Comparison of ENCODE assay signal across 11 cellular contexts in the genomic region with DNA sequence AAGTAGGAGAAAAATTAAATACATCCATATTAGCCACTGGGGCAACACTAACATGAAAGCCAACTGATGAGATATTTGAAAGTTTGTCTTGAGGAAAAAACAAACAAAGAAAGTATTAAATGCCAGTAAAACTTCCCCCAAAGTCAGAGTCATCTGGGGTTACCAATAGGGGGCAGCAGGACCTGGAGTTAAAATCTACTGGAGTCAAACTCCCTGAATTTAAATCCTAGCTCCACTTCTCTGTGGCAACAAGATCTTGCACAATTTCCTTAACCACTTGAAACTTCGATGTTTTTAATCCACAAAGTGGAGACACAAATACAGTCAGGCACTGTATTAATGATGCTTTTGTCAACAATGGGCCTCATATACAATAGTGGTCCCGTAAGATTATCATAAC. TPM values are rescaled to one million over a fixed set of nuclear protein-coding genes. Genes with fewer than 3 reads are reported as not detected.
DNase-seq lines count a peak whose midpoint lies in the region; ATAC-seq, FAIRE-seq and TF ChIP-seq lines count a peak whose summit lies in the region.
"Had no signal": no experiment of that assay in that cellular context is flagged by ENCODE, and none has a peak within 500 bp of the region (broad histone marks: within the 10 kb centered on the region; RNA-seq: fewer than 3 reads in every experiment).

No MANE protein-coding gene starts in this region.

- H3K9me3 ChIP-seq in A549: peaks cover 10% of the 10 kb centered on the region; the same call in 2 of the 3 replicates
- H3K9me3 ChIP-seq in GM23248 (ENCODE audit: low read depth): no peaks in the 10 kb centered on the region
- H3K9me3 ChIP-seq in SK-N-MC (ENCODE audit: low read depth, low read length): no peaks in the 10 kb centered on the region

- no peak for TF ChIP-seq EP300 in A549 (IDR thresholded peaks at IDR 0.05)

- 0 out of 3 replicates have a peak, but pooled peaks have one; percentile 14 for TF ChIP-seq CTCF in A549 (IDR thresholded peaks at IDR 0.05)

- peaks cover 12% of the 10 kb centered on the region; the same call in 1 of the 3 replicates for H3K4me1 ChIP-seq in A549
- H3K4me1 ChIP-seq in GM23248 (ENCODE audit: insufficient read depth): peaks cover 11% of the 10 kb centered on the region

- no peak overlapping the region for H3K9ac ChIP-seq in GM23248
- no peak overlapping the region for H3K9ac ChIP-seq in SK-N-MC (ENCODE audit: insufficient read length)

- TF ChIP-seq RAD21 in A549 (conservative IDR thresholded peaks at IDR 0.05 in 1 of 2, IDR thresholded peaks at IDR 0.05 in 1 of 2): peak in 1 of 2 experiments; percentile 52; a peak in 2 of 5 replicates

- H3K27ac ChIP-seq in A549 (no peak overlapping the region), GM23248 (no peak overlapping the region), SK-N-MC (no peak overlapping the region)

- peaks cover 12% of the 10 kb centered on the region; the same call in 1 of the 2 replicates for H3F3A ChIP-seq in GM23248 (ENCODE audit: insufficient read depth)

- FAIRE-seq in A549 (lab: Jason Lieb, UNC): no peak
- FAIRE-seq: frontal cortex had no signal

- in situ Hi-C loops in GM23248 (cut with MboI): no loop called here

- ATAC-seq in A549 (peak in 1 of 2 experiments; percentile 36; a peak in 2 of 6 replicates), HG03175 (IDR thresholded peaks at IDR 0.05; ENCODE audit: unreplicated experiment) (no peak)

- H3K4me2 ChIP-seq in A549: no peak overlapping the region
- no peak overlapping the region for H3K4me2 ChIP-seq in GM23248 (ENCODE audit: unreplicated experiment)

- H3K36me3 ChIP-seq in GM23248 (ENCODE audit: low read depth) (no peaks in the 10 kb centered on the region), SK-N-MC (ENCODE audit: insufficient read depth, low read length) (no peaks in the 10 kb centered on the region)

- DNase-seq in A549 (ENCODE audit: low read depth in 1 of 2, low spot score in 1 of 2) (no peak), GM23248 (peak; percentile 55), SK-N-MC (ENCODE audit: low read depth, low spot score) (peak; percentile 75), globus pallidus (ENCODE audit: low spot score) (peak; percentile 20), NCI-H2196 treated with DMSO at 0.1 percent for 48 hours (lab: John Stamatoyannopoulos, UW; ENCODE audit: unreplicated experiment) (no peak)
- DNase-seq in activated effector memory CD4-positive, alpha-beta T cell treated with anti-CD3 and anti-CD28 coated beads, Interleukin-2, amount 50 U/mL, for 16 hours: no peak
- DNase-seq in stimulated activated CD4-positive, alpha-beta T cell treated with anti-CD3 and anti-CD28 coated beads, Interleukin-15, amount 100 ng/mL, for 24 hours: no peak
- DNase-seq: activated CD8-positive, alpha-beta memory T cell treated with anti-CD3 and anti-CD28 coated beads, Interleukin-2, amount 50 U/mL, for 48 hours; NCI-H446 treated with DMSO at 0.1 percent for 48 hours had no signal

- H2AFZ ChIP-seq in GM23248: no peak overlapping the region

- H4K20me1 ChIP-seq in GM23248 (ENCODE audit: insufficient read depth): no peaks in the 10 kb centered on the region

- TF ChIP-seq POLR2A in A549 (IDR thresholded peaks at IDR 0.05; ENCODE audit: low read length): no peak

- no peaks in the 10 kb centered on the region for H3K79me2 ChIP-seq in GM23248 (ENCODE audit: insufficient read depth)

- no peaks in the 10 kb centered on the region for H3K9me2 ChIP-seq in GM23248 (ENCODE audit: insufficient read depth)

- POLR2A ChIA-PET in A549 (lab: Yijun Ruan, JAX): no interaction called here

- H3K4me3 ChIP-seq in A549 (no peak overlapping the region), GM23248 (no peak overlapping the region), SK-N-MC (no peak overlapping the region)

- 47% methylated on average over 2 of the region's 2 CpGs for WGBS in A549 (ENCODE audit: missing lambda C conversion rate)
- WGBS in GM23248 (ENCODE audit: low coverage in 1 of 2, low lambda C conversion rate in 2 of 2, missing lambda C conversion rate in 2 of 2), 2 experiments: 84 to 92% methylated on average over 2 of the region's 2 CpGs

- CTCF ChIA-PET in A549 (lab: Yijun Ruan, JAX): no interaction called here

- H3K27me3 ChIP-seq in GM23248 (replicated peaks; ENCODE audit: insufficient read depth): no peaks in the 10 kb centered on the region

TF ChIP-seq in A549, 52 proteins besides CTCF, POLR2A, EP300 and RAD21:
- TF ChIP-seq, protein P1, sequence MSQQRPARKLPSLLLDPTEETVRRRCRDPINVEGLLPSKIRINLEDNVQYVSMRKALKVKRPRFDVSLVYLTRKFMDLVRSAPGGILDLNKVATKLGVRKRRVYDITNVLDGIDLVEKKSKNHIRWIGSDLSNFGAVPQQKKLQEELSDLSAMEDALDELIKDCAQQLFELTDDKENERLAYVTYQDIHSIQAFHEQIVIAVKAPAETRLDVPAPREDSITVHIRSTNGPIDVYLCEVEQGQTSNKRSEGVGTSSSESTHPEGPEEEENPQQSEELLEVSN (IDR thresholded peaks at IDR 0.05; ENCODE audit: borderline replicate concordance, low read depth): no peak
- TF ChIP-seq JUNB (IDR thresholded peaks at IDR 0.05) (no peak), ELK1 (IDR thresholded peaks at IDR 0.05; ENCODE audit: low read depth, low read length) (no peak), ESRRA (IDR thresholded peaks at IDR 0.05; ENCODE audit: borderline replicate concordance, low read length) (no peak), CEBPB (IDR thresholded peaks at IDR 0.05) (no peak), CHD4 (IDR thresholded peaks at IDR 0.05; ENCODE audit: borderline replicate concordance) (no peak)
TF ChIP-seq in A549: peak in this region for 0.

RNA-seq across cellular contexts. Expression of gene PLEKHG7, which starts 14.4 kb away (rescaled TPM):
- 0.05 and 0.08 TPM in 2 replicates for polyA plus RNA-seq in A549 (2011; rRNA removed)
- 0.01 TPM in 1 of 2 replicates, not detected in the other for polyA plus RNA-seq in A549 (2012; cell fraction: cytosol; rRNA removed)
- polyA plus RNA-seq in A549 (2012; cell fraction: nucleus; rRNA removed): not detected in 2 replicates
- 0.03 TPM in 2 of 3 replicates, not detected in the other for polyA plus RNA-seq in A549 (2017; fragmentation: RNase III; extraction: RNeasy Plus Mini Kit Qiagen cat#74134 plus additional on column Dnase treatment)
- 0.29 TPM in 1 of 2 replicates, not detected in the other for polyA minus RNA-seq in A549 (2011; rRNA and poly(A)+ RNA removed)
- total RNA-seq in GM23248 (2014; rRNA removed; shearing (Covaris generic)): not detected in 2 replicates
- not detected in 2 replicates for polyA plus RNA-seq in GM23248 (2016; fragmentation: Nextera tagmentation; extraction: Ambion mirVana)
- total RNA-seq: frontal cortex had no signal

Comparison
In these comparisons a context has a peak if more than half of its experiments do, and no peak if none do; other contexts are left out.
1. DNase-seq: peak in GM23248 (single experiment), SK-N-MC (single experiment) and globus pallidus (single experiment); none in A549 (0 of 2), activated effector memory CD4-positive, alpha-beta T cell treated with anti-CD3 and anti-CD28 coated beads, Interleukin-2, amount 50 U/mL, for 16 hours (single experiment), NCI-H2196 treated with DMSO at 0.1 percent for 48 hours (single experiment) and stimulated activated CD4-positive, alpha-beta T cell treated with anti-CD3 and anti-CD28 coated beads, Interleukin-15, amount 100 ng/mL, for 24 hours (single experiment).